Comparison of ENCODE assay signal across 9 cellular contexts in the genomic region with DNA sequence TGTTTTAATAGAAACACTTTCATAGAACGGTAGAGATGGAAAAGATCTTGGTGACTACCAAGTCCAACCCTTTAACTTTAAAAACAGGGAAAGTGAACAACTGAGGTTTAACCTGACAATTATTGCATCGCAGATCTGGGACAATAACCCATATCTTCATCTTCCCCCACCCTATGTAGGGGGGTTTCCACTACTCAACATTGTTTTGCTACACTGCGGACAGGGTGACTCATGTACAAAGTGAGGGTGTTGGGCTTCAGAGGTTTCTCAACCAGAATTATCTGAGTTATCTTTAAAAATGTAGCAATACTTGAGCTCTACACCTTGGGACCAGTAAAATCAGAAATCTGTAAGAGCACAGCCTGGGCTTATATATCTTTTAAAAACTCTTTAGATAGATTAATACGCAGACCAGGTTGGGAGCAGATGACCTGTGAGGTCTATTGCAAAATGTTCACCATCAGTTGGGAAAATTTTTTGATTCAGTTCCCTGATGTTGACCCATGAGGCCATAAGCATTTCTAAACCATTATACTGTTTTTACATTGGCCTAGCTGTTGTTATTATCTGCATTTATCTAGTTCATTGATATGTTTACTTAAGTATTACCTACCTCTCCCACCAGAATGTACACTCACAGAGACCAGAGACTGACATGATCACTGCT.
DNase-seq lines count a peak whose midpoint lies in the region; ATAC-seq and TF ChIP-seq lines count a peak whose summit lies in the region.
"Had no signal": no experiment of that assay in that cellular context is flagged by ENCODE, and none has a peak within 500 bp of the region (broad histone marks: within the 10 kb centered on the region; RNA-seq: fewer than 3 reads in every experiment).

No MANE protein-coding gene starts in this region.

- no peaks in the 10 kb centered on the region for H3K9me3 Mint-ChIP-seq in activated naive CD4-positive, alpha-beta T cell treated with anti-CD3 and anti-CD28 coated beads, Interleukin-2, amount 50 U/mL, for 72 hours

- DNase-seq in HT1080 (ENCODE audit: low read depth) = peak; percentile 25
- DNase-seq in activated naive CD4-positive, alpha-beta T cell treated with anti-CD3 and anti-CD28 coated beads, Interleukin-2, amount 50 U/mL, for 72 hours (ENCODE audit: low spot score in 2 of 2) = no peak
- DNase-seq in non-pigmented ciliary epithelial cell (ENCODE audit: low read depth) = peak; percentile 28
- DNase-seq in NOMO-1 (lab: John Stamatoyannopoulos, UW; ENCODE audit: unreplicated experiment in 2 of 2) = no peak
- no peak for DNase-seq in NCI-H146 treated with DMSO at 0.1 percent for 48 hours (lab: John Stamatoyannopoulos, UW; ENCODE audit: unreplicated experiment)
- no peak for DNase-seq in erythroblast (lab: John Stamatoyannopoulos, UW)
- no peak for DNase-seq in NCI-H524 (lab: John Stamatoyannopoulos, UW)
- DNase-seq: MV-4-11 had no signal

- H3K36me3 Mint-ChIP-seq in activated naive CD4-positive, alpha-beta T cell treated with anti-CD3 and anti-CD28 coated beads, Interleukin-2, amount 50 U/mL, for 72 hours = peaks cover 0 to 27% of the 10 kb centered on the region in 2 donors

- no peak for TF ChIP-seq POLR2A in erythroblast (IDR thresholded peaks at IDR 0.05; ENCODE audit: low read length)

- H3K27ac Mint-ChIP-seq in activated naive CD4-positive, alpha-beta T cell treated with anti-CD3 and anti-CD28 coated beads, Interleukin-2, amount 50 U/mL, for 72 hours = peak overlapping the region; percentile 77 to 83

- ATAC-seq in GM18520 (IDR thresholded peaks at IDR 0.05; ENCODE audit: unreplicated experiment) = peak; percentile 36
- ATAC-seq in activated naive CD4-positive, alpha-beta T cell treated with anti-CD3 and anti-CD28 coated beads, Interleukin-2, amount 50 U/mL, for 72 hours = peak; percentile 65 to 67

Comparison
In these comparisons a context has a peak if more than half of its experiments do, and no peak if none do; other contexts are left out.
1. DNase-seq: peak in HT1080 (single experiment) and non-pigmented ciliary epithelial cell (single experiment); none in activated naive CD4-positive, alpha-beta T cell treated with anti-CD3 and anti-CD28 coated beads, Interleukin-2, amount 50 U/mL, for 72 hours (0 of 2), NOMO-1 (0 of 2), NCI-H146 treated with DMSO at 0.1 percent for 48 hours (single experiment), erythroblast (0 of 2) and NCI-H524 (0 of 2).